2 cellular contexts compared by ENCODE assay signal in the genomic region with DNA sequence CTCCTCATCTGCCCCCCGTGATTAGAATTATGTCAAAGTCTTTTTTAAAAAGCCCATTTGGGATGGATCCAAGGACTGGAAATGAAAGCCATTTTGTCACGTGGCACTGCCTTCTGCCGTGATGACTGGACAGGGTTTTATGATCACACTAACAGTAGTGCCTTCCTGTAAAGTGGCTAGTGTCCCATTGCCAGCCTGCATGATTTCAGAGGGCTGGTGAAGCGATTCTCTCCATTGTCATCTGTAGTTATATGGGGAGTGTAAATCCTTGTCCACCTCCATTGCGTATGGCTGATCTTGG.
TF ChIP-seq lines count a peak whose summit lies in the region.

No MANE protein-coding gene starts in this region.

TF ChIP-seq in SK-N-SH, 30 proteins besides CTCF, POLR2A, EP300 and RAD21 (continued from another document):
- TF ChIP-seq EZH2phosphoT487 (IDR thresholded peaks at IDR 0.05; ENCODE audit: borderline replicate concordance, low read depth) = no peak
- no peak for TF ChIP-seq TEAD4 (IDR thresholded peaks at IDR 0.05; ENCODE audit: borderline replicate concordance, insufficient read depth)
- TF ChIP-seq GABPA (IDR thresholded peaks at IDR 0.05; ENCODE audit: low read depth) = no peak
- TF ChIP-seq MXI1 (IDR thresholded peaks at IDR 0.05; ENCODE audit: low read depth, low read length) = no peak
- no peak for TF ChIP-seq NRF1 (IDR thresholded peaks at IDR 0.05; ENCODE audit: low read depth, low read length)
- no peak for TF ChIP-seq SIN3A (IDR thresholded peaks at IDR 0.05; ENCODE audit: borderline replicate concordance, low read depth, low read length)
- TF ChIP-seq, protein P1, sequence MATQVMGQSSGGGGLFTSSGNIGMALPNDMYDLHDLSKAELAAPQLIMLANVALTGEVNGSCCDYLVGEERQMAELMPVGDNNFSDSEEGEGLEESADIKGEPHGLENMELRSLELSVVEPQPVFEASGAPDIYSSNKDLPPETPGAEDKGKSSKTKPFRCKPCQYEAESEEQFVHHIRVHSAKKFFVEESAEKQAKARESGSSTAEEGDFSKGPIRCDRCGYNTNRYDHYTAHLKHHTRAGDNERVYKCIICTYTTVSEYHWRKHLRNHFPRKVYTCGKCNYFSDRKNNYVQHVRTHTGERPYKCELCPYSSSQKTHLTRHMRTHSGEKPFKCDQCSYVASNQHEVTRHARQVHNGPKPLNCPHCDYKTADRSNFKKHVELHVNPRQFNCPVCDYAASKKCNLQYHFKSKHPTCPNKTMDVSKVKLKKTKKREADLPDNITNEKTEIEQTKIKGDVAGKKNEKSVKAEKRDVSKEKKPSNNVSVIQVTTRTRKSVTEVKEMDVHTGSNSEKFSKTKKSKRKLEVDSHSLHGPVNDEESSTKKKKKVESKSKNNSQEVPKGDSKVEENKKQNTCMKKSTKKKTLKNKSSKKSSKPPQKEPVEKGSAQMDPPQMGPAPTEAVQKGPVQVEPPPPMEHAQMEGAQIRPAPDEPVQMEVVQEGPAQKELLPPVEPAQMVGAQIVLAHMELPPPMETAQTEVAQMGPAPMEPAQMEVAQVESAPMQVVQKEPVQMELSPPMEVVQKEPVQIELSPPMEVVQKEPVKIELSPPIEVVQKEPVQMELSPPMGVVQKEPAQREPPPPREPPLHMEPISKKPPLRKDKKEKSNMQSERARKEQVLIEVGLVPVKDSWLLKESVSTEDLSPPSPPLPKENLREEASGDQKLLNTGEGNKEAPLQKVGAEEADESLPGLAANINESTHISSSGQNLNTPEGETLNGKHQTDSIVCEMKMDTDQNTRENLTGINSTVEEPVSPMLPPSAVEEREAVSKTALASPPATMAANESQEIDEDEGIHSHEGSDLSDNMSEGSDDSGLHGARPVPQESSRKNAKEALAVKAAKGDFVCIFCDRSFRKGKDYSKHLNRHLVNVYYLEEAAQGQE (IDR thresholded peaks at IDR 0.05; ENCODE audit: low read depth, low read length) = no peak
- TF ChIP-seq RXRA (IDR thresholded peaks at IDR 0.05; ENCODE audit: borderline replicate concordance, low read depth) = no peak
- no peak for TF ChIP-seq FOXM1 (IDR thresholded peaks at IDR 0.05; ENCODE audit: low read depth)
- TF ChIP-seq CHD2 (IDR thresholded peaks at IDR 0.05; ENCODE audit: low read length, partially characterized antibody) = no peak
- TF ChIP-seq FOSL2 (IDR thresholded peaks at IDR 0.05; ENCODE audit: borderline replicate concordance, low read depth) = no peak
- no peak for TF ChIP-seq RCOR1 (IDR thresholded peaks at IDR 0.05; ENCODE audit: low read length)
- TF ChIP-seq, protein P2, sequence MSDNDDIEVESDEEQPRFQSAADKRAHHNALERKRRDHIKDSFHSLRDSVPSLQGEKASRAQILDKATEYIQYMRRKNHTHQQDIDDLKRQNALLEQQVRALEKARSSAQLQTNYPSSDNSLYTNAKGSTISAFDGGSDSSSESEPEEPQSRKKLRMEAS (IDR thresholded peaks at IDR 0.05; ENCODE audit: low read depth) = no peak
- no peak for TF ChIP-seq GATA2 (CRISPR knock-in tag; IDR thresholded peaks at IDR 0.05)
- no peak for TF ChIP-seq NFIC (IDR thresholded peaks at IDR 0.05; ENCODE audit: borderline replicate concordance)
- TF ChIP-seq RFX5 (IDR thresholded peaks at IDR 0.05; ENCODE audit: low read length) = no peak

TF ChIP-seq in SK-N-SH treated with all-trans-retinoic acid at 6 μM for 48 hours, 23 proteins besides CTCF, POLR2A, EP300 and RAD21 (continued from another document):
- TF ChIP-seq, protein P3, sequence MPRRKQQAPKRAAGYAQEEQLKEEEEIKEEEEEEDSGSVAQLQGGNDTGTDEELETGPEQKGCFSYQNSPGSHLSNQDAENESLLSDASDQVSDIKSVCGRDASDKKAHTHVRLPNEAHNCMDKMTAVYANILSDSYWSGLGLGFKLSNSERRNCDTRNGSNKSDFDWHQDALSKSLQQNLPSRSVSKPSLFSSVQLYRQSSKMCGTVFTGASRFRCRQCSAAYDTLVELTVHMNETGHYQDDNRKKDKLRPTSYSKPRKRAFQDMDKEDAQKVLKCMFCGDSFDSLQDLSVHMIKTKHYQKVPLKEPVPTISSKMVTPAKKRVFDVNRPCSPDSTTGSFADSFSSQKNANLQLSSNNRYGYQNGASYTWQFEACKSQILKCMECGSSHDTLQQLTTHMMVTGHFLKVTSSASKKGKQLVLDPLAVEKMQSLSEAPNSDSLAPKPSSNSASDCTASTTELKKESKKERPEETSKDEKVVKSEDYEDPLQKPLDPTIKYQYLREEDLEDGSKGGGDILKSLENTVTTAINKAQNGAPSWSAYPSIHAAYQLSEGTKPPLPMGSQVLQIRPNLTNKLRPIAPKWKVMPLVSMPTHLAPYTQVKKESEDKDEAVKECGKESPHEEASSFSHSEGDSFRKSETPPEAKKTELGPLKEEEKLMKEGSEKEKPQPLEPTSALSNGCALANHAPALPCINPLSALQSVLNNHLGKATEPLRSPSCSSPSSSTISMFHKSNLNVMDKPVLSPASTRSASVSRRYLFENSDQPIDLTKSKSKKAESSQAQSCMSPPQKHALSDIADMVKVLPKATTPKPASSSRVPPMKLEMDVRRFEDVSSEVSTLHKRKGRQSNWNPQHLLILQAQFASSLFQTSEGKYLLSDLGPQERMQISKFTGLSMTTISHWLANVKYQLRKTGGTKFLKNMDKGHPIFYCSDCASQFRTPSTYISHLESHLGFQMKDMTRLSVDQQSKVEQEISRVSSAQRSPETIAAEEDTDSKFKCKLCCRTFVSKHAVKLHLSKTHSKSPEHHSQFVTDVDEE (CRISPR knock-in tag; IDR thresholded peaks at IDR 0.05) = no peak
- TF ChIP-seq ISL1 (CRISPR knock-in tag; IDR thresholded peaks at IDR 0.05) = no peak
- TF ChIP-seq SNAI2 (CRISPR knock-in tag; IDR thresholded peaks at IDR 0.05) = no peak
- TF ChIP-seq, protein P4, sequence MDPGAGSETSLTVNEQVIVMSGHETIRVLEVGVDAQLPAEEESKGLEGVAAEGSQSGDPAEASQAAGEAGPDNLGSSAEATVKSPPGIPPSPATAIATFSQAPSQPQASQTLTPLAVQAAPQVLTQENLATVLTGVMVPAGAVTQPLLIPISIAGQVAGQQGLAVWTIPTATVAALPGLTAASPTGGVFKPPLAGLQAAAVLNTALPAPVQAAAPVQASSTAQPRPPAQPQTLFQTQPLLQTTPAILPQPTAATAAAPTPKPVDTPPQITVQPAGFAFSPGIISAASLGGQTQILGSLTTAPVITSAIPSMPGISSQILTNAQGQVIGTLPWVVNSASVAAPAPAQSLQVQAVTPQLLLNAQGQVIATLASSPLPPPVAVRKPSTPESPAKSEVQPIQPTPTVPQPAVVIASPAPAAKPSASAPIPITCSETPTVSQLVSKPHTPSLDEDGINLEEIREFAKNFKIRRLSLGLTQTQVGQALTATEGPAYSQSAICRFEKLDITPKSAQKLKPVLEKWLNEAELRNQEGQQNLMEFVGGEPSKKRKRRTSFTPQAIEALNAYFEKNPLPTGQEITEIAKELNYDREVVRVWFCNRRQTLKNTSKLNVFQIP (CRISPR knock-in tag; IDR thresholded peaks at IDR 0.05; ENCODE audit: borderline replicate concordance, low read depth) = no peak
- TF ChIP-seq CSDC2 (CRISPR knock-in tag; IDR thresholded peaks at IDR 0.05) = no peak
- TF ChIP-seq TOX (CRISPR knock-in tag; IDR thresholded peaks at IDR 0.05; ENCODE audit: borderline replicate concordance) = no peak
- no peak for TF ChIP-seq ZFP30 (CRISPR knock-in tag; IDR thresholded peaks at IDR 0.05)
- no peak for TF ChIP-seq ZC3H10 (CRISPR knock-in tag; IDR thresholded peaks at IDR 0.05)
- no peak for TF ChIP-seq ARNTL (CRISPR knock-in tag; IDR thresholded peaks at IDR 0.05; ENCODE audit: borderline replicate concordance, low read depth)
- no peak for TF ChIP-seq GLIS3 (CRISPR knock-in tag; IDR thresholded peaks at IDR 0.05)
- TF ChIP-seq OSR1 (CRISPR knock-in tag; IDR thresholded peaks at IDR 0.05) = no peak
- TF ChIP-seq, protein P5, sequence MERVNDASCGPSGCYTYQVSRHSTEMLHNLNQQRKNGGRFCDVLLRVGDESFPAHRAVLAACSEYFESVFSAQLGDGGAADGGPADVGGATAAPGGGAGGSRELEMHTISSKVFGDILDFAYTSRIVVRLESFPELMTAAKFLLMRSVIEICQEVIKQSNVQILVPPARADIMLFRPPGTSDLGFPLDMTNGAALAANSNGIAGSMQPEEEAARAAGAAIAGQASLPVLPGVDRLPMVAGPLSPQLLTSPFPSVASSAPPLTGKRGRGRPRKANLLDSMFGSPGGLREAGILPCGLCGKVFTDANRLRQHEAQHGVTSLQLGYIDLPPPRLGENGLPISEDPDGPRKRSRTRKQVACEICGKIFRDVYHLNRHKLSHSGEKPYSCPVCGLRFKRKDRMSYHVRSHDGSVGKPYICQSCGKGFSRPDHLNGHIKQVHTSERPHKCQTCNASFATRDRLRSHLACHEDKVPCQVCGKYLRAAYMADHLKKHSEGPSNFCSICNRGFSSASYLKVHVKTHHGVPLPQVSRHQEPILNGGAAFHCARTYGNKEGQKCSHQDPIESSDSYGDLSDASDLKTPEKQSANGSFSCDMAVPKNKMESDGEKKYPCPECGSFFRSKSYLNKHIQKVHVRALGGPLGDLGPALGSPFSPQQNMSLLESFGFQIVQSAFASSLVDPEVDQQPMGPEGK (CRISPR knock-in tag; IDR thresholded peaks at IDR 0.05; ENCODE audit: borderline replicate concordance) = no peak
- TF ChIP-seq ZNF70 (CRISPR knock-in tag; IDR thresholded peaks at IDR 0.05) = no peak
- no peak for TF ChIP-seq ESRRG (CRISPR knock-in tag; IDR thresholded peaks at IDR 0.05)
- TF ChIP-seq ZFP3 (CRISPR knock-in tag; IDR thresholded peaks at IDR 0.05) = no peak
- no peak for TF ChIP-seq RARB (CRISPR knock-in tag; IDR thresholded peaks at IDR 0.05)
- no peak for TF ChIP-seq TCF4 (CRISPR knock-in tag; IDR thresholded peaks at IDR 0.05; ENCODE audit: borderline replicate concordance)
- TF ChIP-seq PPARA (CRISPR knock-in tag; IDR thresholded peaks at IDR 0.05; ENCODE audit: borderline replicate concordance) = no peak
- TF ChIP-seq BACH2 (CRISPR knock-in tag; IDR thresholded peaks at IDR 0.05; ENCODE audit: borderline replicate concordance) = no peak
